Comparison of ENCODE assay signal across 1 cellular context in the genomic region with DNA sequence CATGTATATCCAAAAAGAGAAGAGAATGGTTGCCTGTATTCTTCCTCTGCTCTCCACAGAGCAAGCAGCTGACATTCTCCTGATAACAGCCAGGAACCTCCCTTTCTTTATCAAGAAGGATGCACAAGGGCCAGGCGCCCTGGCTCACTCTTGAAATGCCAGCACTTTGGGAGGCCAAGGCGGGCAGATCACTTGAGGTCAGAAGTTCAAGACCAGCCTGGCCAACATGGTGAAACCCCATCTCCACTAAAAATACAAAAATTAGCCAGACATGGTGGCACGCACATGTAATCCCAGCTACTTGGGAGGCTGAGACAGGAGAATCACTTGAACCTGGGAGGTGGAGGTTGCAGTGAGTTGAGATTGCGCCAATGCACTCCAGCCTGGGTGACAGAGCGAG.
TF ChIP-seq lines count a peak whose summit lies in the region.
"Not testable (repeated sequence)": the region's sequence is repeated elsewhere in the genome, so short reads cannot be mapped to it uniquely, and the experiment has no call there.

No MANE protein-coding gene starts in this region.

TF ChIP-seq in K562, 482 proteins besides CTCF, POLR2A, EP300 and RAD21 (continued from another document and continues in another):
- TF ChIP-seq SOX6 (IDR thresholded peaks at IDR 0.05) (peak; percentile 86), GABPB1 (CRISPR knock-in tag; IDR thresholded peaks at IDR 0.05) (0 out of 2 replicates have a peak, but pooled peaks have one; percentile 24), NBN (IDR thresholded peaks at IDR 0.05; ENCODE audit: low read depth) (0 out of 2 replicates have a peak, but pooled peaks have one; percentile 21), TAL1 (IDR thresholded peaks at IDR 0.05) (peak; percentile 93), NFE2 (IDR thresholded peaks at IDR 0.05; ENCODE audit: low read depth) (0 out of 2 replicates have a peak, but pooled peaks have one; percentile 5), CEBPG (CRISPR knock-in tag; IDR thresholded peaks at IDR 0.05) (0 out of 2 replicates have a peak, but pooled peaks have one; percentile 14), BHLHE40 (IDR thresholded peaks at IDR 0.05; ENCODE audit: low read length) (peak; percentile 54; the same call in 1 of the 2 replicates), TEAD4 (IDR thresholded peaks at IDR 0.05; ENCODE audit: low read length) (peak; percentile 90), PHB2 (IDR thresholded peaks at IDR 0.05; ENCODE audit: low read depth) (peak; percentile 72), SMARCA4 (IDR thresholded peaks at IDR 0.05) (peak; percentile 95), SMARCE1 (IDR thresholded peaks at IDR 0.05) (peak; percentile 90), MXI1 (IDR thresholded peaks at IDR 0.05; ENCODE audit: low read depth, low read length) (0 out of 2 replicates have a peak, but pooled peaks have one; percentile 44), TCF3 (CRISPR knock-in tag; IDR thresholded peaks at IDR 0.05) (peak; percentile 96), ARHGAP35 (IDR thresholded peaks at IDR 0.05; ENCODE audit: partially characterized antibody) (peak; percentile 23), NEUROD1 (IDR thresholded peaks at IDR 0.05; ENCODE audit: borderline replicate concordance, low read depth, low read length, partially characterized antibody) (peak; percentile 76), HDAC2 (IDR thresholded peaks at IDR 0.05) (peak; percentile 72; the same call in 1 of the 2 replicates), CREB1 (IDR thresholded peaks at IDR 0.05) (peak; percentile 32; the same call in 1 of the 2 replicates), SMARCA5 (IDR thresholded peaks at IDR 0.05) (peak; percentile 75), NCOR1 (IDR thresholded peaks at IDR 0.05) (peak; percentile 92), MIER1 (IDR thresholded peaks at IDR 0.05; ENCODE audit: low read depth) (peak; percentile 43; the same call in 1 of the 2 replicates), PML (IDR thresholded peaks at IDR 0.05; ENCODE audit: low read length) (peak; percentile 54; the same call in 1 of the 2 replicates), GATAD2A (IDR thresholded peaks at IDR 0.05) (0 out of 2 replicates have a peak, but pooled peaks have one; percentile 20), MYNN (IDR thresholded peaks at IDR 0.05) (peak; percentile 78; the same call in 1 of the 2 replicates), LARP7 (IDR thresholded peaks at IDR 0.05) (peak; percentile 80; the same call in 1 of the 2 replicates), ARID1B (IDR thresholded peaks at IDR 0.05) (peak; percentile 97), ETV1 (tag; conservative IDR thresholded peaks at IDR 0.05; ENCODE audit: low read depth) (peak; percentile 67), SMAD3 (CRISPR knock-in tag; conservative IDR thresholded peaks at IDR 0.05) (0 out of 2 replicates have a peak, but pooled peaks have one; percentile 14), POLR2AphosphoS5 (IDR thresholded peaks at IDR 0.05; ENCODE audit: control insufficient read depth, insufficient read depth, low read depth, low read length) (peak; percentile 86), FOXK2 (conservative IDR thresholded peaks at IDR 0.05 in 1 of 2, IDR thresholded peaks at IDR 0.05 in 1 of 2; ENCODE audit: low read depth in 2 of 2) (peak in 1 of 2 experiments; percentile 11; a peak in 1 of 4 replicates), NR4A1 (tag; IDR thresholded peaks at IDR 0.05) (peak; percentile 59; the same call in 1 of the 2 replicates), TRIM24 (IDR thresholded peaks at IDR 0.05) (peak; percentile 89 to 92), MEF2D (tag; conservative IDR thresholded peaks at IDR 0.05; ENCODE audit: low read depth) (peak; percentile 57; the same call in 1 of the 2 replicates), NFIC (IDR thresholded peaks at IDR 0.05) (peak; percentile 79), ARNT (IDR thresholded peaks at IDR 0.05) (peak in 1 of 2 experiments; percentile 55; a peak in 1 of 4 replicates), LEF1 (IDR thresholded peaks at IDR 0.05) (peak; percentile 79), ELF4 (CRISPR knock-in tag; IDR thresholded peaks at IDR 0.05) (0 out of 2 replicates have a peak, but pooled peaks have one; percentile 32)
- TF ChIP-seq CEBPG (tag; conservative IDR thresholded peaks at IDR 0.05 in 1 of 2, IDR thresholded peaks at IDR 0.05 in 1 of 2); TEAD4 (CRISPR knock-in tag; IDR thresholded peaks at IDR 0.05; ENCODE audit: borderline replicate concordance); CREB1 (CRISPR knock-in tag; IDR thresholded peaks at IDR 0.05); MYNN (CRISPR knock-in tag; IDR thresholded peaks at IDR 0.05); NR4A1 (CRISPR knock-in tag; IDR thresholded peaks at IDR 0.05): not testable (repeated sequence)
- TF ChIP-seq, protein P1, sequence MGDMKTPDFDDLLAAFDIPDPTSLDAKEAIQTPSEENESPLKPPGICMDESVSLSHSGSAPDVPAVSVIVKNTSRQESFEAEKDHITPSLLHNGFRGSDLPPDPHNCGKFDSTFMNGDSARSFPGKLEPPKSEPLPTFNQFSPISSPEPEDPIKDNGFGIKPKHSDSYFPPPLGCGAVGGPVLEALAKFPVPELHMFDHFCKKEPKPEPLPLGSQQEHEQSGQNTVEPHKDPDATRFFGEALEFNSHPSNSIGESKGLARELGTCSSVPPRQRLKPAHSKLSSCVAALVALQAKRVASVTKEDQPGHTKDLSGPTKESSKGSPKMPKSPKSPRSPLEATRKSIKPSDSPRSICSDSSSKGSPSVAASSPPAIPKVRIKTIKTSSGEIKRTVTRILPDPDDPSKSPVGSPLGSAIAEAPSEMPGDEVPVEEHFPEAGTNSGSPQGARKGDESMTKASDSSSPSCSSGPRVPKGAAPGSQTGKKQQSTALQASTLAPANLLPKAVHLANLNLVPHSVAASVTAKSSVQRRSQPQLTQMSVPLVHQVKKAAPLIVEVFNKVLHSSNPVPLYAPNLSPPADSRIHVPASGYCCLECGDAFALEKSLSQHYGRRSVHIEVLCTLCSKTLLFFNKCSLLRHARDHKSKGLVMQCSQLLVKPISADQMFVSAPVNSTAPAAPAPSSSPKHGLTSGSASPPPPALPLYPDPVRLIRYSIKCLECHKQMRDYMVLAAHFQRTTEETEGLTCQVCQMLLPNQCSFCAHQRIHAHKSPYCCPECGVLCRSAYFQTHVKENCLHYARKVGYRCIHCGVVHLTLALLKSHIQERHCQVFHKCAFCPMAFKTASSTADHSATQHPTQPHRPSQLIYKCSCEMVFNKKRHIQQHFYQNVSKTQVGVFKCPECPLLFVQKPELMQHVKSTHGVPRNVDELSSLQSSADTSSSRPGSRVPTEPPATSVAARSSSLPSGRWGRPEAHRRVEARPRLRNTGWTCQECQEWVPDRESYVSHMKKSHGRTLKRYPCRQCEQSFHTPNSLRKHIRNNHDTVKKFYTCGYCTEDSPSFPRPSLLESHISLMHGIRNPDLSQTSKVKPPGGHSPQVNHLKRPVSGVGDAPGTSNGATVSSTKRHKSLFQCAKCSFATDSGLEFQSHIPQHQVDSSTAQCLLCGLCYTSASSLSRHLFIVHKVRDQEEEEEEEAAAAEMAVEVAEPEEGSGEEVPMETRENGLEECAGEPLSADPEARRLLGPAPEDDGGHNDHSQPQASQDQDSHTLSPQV (IDR thresholded peaks at IDR 0.05), result peak; percentile 60
- TF ChIP-seq, protein P2, sequence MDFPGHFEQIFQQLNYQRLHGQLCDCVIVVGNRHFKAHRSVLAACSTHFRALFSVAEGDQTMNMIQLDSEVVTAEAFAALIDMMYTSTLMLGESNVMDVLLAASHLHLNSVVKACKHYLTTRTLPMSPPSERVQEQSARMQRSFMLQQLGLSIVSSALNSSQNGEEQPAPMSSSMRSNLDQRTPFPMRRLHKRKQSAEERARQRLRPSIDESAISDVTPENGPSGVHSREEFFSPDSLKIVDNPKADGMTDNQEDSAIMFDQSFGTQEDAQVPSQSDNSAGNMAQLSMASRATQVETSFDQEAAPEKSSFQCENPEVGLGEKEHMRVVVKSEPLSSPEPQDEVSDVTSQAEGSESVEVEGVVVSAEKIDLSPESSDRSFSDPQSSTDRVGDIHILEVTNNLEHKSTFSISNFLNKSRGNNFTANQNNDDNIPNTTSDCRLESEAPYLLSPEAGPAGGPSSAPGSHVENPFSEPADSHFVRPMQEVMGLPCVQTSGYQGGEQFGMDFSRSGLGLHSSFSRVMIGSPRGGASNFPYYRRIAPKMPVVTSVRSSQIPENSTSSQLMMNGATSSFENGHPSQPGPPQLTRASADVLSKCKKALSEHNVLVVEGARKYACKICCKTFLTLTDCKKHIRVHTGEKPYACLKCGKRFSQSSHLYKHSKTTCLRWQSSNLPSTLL (IDR thresholded peaks at IDR 0.05), result 0 out of 2 replicates have a peak, but pooled peaks have one; percentile 11
- TF ChIP-seq, protein P3, sequence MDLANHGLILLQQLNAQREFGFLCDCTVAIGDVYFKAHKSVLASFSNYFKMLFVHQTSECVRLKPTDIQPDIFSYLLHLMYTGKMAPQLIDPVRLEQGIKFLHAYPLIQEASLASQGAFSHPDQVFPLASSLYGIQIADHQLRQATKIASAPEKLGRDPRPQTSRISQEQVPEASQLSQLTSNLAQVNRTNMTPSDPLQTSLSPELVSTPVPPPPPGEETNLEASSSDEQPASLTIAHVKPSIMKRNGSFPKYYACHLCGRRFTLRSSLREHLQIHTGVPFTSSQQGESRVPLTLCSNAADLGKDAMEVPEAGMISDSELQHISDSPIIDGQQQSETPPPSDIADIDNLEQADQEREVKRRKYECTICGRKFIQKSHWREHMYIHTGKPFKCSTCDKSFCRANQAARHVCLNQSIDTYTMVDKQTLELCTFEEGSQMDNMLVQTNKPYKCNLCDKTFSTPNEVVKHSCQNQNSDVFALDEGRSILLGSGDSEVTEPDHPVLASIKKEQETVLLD (IDR thresholded peaks at IDR 0.05), result peak; percentile 71; the same call in 1 of the 2 replicates
- TF ChIP-seq, protein P4, sequence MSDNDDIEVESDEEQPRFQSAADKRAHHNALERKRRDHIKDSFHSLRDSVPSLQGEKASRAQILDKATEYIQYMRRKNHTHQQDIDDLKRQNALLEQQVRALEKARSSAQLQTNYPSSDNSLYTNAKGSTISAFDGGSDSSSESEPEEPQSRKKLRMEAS (CRISPR knock-in tag; IDR thresholded peaks at IDR 0.05), result 0 out of 2 replicates have a peak, but pooled peaks have one; percentile 26
- TF ChIP-seq, protein P5, sequence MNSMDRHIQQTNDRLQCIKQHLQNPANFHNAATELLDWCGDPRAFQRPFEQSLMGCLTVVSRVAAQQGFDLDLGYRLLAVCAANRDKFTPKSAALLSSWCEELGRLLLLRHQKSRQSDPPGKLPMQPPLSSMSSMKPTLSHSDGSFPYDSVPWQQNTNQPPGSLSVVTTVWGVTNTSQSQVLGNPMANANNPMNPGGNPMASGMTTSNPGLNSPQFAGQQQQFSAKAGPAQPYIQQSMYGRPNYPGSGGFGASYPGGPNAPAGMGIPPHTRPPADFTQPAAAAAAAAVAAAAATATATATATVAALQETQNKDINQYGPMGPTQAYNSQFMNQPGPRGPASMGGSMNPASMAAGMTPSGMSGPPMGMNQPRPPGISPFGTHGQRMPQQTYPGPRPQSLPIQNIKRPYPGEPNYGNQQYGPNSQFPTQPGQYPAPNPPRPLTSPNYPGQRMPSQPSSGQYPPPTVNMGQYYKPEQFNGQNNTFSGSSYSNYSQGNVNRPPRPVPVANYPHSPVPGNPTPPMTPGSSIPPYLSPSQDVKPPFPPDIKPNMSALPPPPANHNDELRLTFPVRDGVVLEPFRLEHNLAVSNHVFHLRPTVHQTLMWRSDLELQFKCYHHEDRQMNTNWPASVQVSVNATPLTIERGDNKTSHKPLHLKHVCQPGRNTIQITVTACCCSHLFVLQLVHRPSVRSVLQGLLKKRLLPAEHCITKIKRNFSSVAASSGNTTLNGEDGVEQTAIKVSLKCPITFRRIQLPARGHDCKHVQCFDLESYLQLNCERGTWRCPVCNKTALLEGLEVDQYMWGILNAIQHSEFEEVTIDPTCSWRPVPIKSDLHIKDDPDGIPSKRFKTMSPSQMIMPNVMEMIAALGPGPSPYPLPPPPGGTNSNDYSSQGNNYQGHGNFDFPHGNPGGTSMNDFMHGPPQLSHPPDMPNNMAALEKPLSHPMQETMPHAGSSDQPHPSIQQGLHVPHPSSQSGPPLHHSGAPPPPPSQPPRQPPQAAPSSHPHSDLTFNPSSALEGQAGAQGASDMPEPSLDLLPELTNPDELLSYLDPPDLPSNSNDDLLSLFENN (IDR thresholded peaks at IDR 0.05; ENCODE audit: low read depth in 2 of 2, low read length in 2 of 2), result peak in 1 of 2 experiments; percentile 87; a peak in 2 of 4 replicates
- TF ChIP-seq, protein P6, sequence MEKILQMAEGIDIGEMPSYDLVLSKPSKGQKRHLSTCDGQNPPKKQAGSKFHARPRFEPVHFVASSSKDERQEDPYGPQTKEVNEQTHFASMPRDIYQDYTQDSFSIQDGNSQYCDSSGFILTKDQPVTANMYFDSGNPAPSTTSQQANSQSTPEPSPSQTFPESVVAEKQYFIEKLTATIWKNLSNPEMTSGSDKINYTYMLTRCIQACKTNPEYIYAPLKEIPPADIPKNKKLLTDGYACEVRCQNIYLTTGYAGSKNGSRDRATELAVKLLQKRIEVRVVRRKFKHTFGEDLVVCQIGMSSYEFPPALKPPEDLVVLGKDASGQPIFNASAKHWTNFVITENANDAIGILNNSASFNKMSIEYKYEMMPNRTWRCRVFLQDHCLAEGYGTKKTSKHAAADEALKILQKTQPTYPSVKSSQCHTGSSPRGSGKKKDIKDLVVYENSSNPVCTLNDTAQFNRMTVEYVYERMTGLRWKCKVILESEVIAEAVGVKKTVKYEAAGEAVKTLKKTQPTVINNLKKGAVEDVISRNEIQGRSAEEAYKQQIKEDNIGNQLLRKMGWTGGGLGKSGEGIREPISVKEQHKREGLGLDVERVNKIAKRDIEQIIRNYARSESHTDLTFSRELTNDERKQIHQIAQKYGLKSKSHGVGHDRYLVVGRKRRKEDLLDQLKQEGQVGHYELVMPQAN (IDR thresholded peaks at IDR 0.05; ENCODE audit: borderline replicate concordance), result peak; percentile 34; the same call in 1 of the 2 replicates
- TF ChIP-seq, protein P7, sequence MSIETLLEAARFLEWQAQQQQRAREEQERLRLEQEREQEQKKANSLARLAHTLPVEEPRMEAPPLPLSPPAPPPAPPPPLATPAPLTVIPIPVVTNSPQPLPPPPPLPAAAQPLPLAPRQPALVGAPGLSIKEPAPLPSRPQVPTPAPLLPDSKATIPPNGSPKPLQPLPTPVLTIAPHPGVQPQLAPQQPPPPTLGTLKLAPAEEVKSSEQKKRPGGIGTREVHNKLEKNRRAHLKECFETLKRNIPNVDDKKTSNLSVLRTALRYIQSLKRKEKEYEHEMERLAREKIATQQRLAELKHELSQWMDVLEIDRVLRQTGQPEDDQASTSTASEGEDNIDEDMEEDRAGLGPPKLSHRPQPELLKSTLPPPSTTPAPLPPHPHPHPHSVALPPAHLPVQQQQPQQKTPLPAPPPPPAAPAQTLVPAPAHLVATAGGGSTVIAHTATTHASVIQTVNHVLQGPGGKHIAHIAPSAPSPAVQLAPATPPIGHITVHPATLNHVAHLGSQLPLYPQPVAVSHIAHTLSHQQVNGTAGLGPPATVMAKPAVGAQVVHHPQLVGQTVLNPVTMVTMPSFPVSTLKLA (conservative IDR thresholded peaks at IDR 0.05), result peak in 1 of 2 experiments; percentile 48; a peak in 2 of 4 replicates
